ENCODE assay signal across 15 cellular contexts in the genomic region with DNA sequence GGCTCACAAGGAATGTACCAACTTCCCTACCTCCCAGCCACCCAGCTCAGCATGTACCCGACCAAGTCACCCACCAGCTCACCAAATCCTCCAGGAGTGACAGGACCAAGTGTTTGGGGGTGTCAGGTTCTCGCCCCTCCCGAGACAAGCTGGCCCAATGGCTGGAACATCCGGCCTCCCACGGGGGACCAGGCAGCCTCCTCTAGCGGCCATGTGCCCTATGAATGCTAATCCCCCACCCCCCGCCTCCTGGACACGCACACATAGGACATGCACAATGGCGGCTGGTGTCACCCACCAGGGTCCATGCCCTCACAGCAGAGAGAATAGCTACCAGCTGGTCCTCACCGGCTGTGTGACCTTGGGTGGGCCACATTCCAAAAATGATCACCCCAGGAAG.
A peak's percentile ranks its signal among the peaks of the same experiment; 100 is the strongest.
DNase-seq lines count a peak whose midpoint lies in the region; ATAC-seq and TF ChIP-seq lines count a peak whose summit lies in the region.
"Had no signal": no experiment of that assay in that cellular context is flagged by ENCODE, and none has a peak within 500 bp of the region (broad histone marks: within the 10 kb centered on the region; RNA-seq: fewer than 3 reads in every experiment).

No MANE protein-coding gene starts in this region.

- H3K27me3 Mint-ChIP-seq in chondrocyte (ENCODE audit: low read depth): no peaks in the 10 kb centered on the region
- peaks cover 10 to 31% of the 10 kb centered on the region in 2 donors for H3K27me3 Mint-ChIP-seq in effector memory CD8-positive, alpha-beta T cell

- H3K9ac ChIP-seq in skeletal muscle tissue (ENCODE audit: low read depth in 1 of 3, low read length in 3 of 3): peak overlapping the region; percentile 2 to 79 (median 76)

- H3K27ac Mint-ChIP-seq in chondrocyte (ENCODE audit: unreplicated experiment): no peak overlapping the region
- H3K27ac Mint-ChIP-seq in effector memory CD8-positive, alpha-beta T cell: no peak overlapping the region
- H3K27ac Mint-ChIP-seq: CD14-positive monocyte; CD8-positive, alpha-beta memory T cell; HFFc6 had no signal

- peak; percentile 3 for ATAC-seq in Right ventricle myocardium superior (ENCODE audit: poor library complexity)
- ATAC-seq in effector memory CD8-positive, alpha-beta T cell (replicated peaks): no peak

- H3K4me1 ChIP-seq in osteoblast (ENCODE audit: insufficient read depth, low read length) (no peaks in the 10 kb centered on the region), skeletal muscle tissue (ENCODE audit: control insufficient read depth in 3 of 3, insufficient read depth in 3 of 3, low read length in 3 of 3) (peaks cover 34 to 45% (median 37%) of the 10 kb centered on the region in 3 donors)

- H3K36me3 ChIP-seq in osteoblast (ENCODE audit: insufficient read depth, low read length) (no peaks in the 10 kb centered on the region), skeletal muscle tissue (ENCODE audit: control insufficient read depth in 3 of 3, insufficient read depth in 3 of 3, low read length in 3 of 3) (no peaks in the 10 kb centered on the region)

- peaks cover 1% of the 10 kb centered on the region for H3K36me3 Mint-ChIP-seq in chondrocyte (ENCODE audit: low read depth)
- H3K36me3 Mint-ChIP-seq in effector memory CD8-positive, alpha-beta T cell (ENCODE audit: insufficient read depth): no peaks in the 10 kb centered on the region
- H3K36me3 Mint-ChIP-seq: CD14-positive monocyte; CD8-positive, alpha-beta memory T cell had no signal

- H3K27ac ChIP-seq in osteoblast (ENCODE audit: low read depth, low read length) (no peak overlapping the region), skeletal muscle tissue (ENCODE audit: low read depth, low read length) (peak overlapping the region; percentile 99)
- H3K27ac ChIP-seq: 22Rv1 had no signal

- H3K4me2 ChIP-seq in osteoblast (ENCODE audit: insufficient read depth, low read length): no peak overlapping the region

- H3K4me3 ChIP-seq in osteoblast (ENCODE audit: insufficient read depth, low read length) (no peak overlapping the region), skeletal muscle tissue (ENCODE audit: low read length in 3 of 3) (peak overlapping the region in 1 of 3 donors; percentile 3)

- intact Hi-C loops in Right ventricle myocardium superior (cut with DNase I) (no loop called here), cardiac septum (cut with DNase I) (loop anchor here (10.0 kb wide), 1 partner anchor 916 kb away; no protein-coding TSS in a partner anchor)

- no peak overlapping the region for H2AFZ ChIP-seq in osteoblast (ENCODE audit: low read length)

- TF ChIP-seq CTCF in chondrocyte (IDR thresholded peaks at IDR 0.05) (no peak), osteoblast (IDR thresholded peaks at IDR 0.05; ENCODE audit: extremely low read depth, low read depth, low read length) (no peak)

- H3K9me3 Mint-ChIP-seq in chondrocyte (ENCODE audit: low read depth): no peaks in the 10 kb centered on the region
- peaks cover 3 to 6% of the 10 kb centered on the region in 2 donors for H3K9me3 Mint-ChIP-seq in effector memory CD8-positive, alpha-beta T cell
- H3K9me3 Mint-ChIP-seq: CD14-positive monocyte, HFFc6 had no signal

- H3K9me3 ChIP-seq in osteoblast (ENCODE audit: low read depth, low read length): no peaks in the 10 kb centered on the region
- no peaks in the 10 kb centered on the region for H3K9me3 ChIP-seq in skeletal muscle tissue (ENCODE audit: control insufficient read depth in 3 of 3, low read length in 3 of 3)

- H3K27me3 ChIP-seq in osteoblast (ENCODE audit: insufficient read depth, low read length) (no peaks in the 10 kb centered on the region), skeletal muscle tissue (ENCODE audit: control insufficient read depth in 3 of 3, insufficient read depth in 3 of 3, low read length in 3 of 3) (no peaks in the 10 kb centered on the region)

- H3K4me1 Mint-ChIP-seq in chondrocyte (ENCODE audit: low read depth): peaks cover 26% of the 10 kb centered on the region
- H3K4me1 Mint-ChIP-seq in effector memory CD8-positive, alpha-beta T cell (ENCODE audit: low read depth in 2 of 2): no peaks in the 10 kb centered on the region
- H3K4me1 Mint-ChIP-seq: CD14-positive monocyte; CD8-positive, alpha-beta memory T cell had no signal

- DNase-seq in Right ventricle myocardium superior: no peak
- DNase-seq in cardiac septum (ENCODE audit: low spot score): no peak
- DNase-seq in chondrocyte (ENCODE audit: low spot score): peak; percentile 68
- DNase-seq in osteoblast (ENCODE audit: insufficient read length, low spot score, missing footprints): peak; percentile 27
- DNase-seq in effector memory CD8-positive, alpha-beta T cell: no peak
- no peak for DNase-seq in T-helper 2 cell
- DNase-seq in ureter (ENCODE audit: low spot score): no peak
- DNase-seq: CD8-positive, alpha-beta memory T cell; DMS53; GF-D8; HCEC 1CT; HFFc6 had no signal

- no peak overlapping the region for H3K4me3 Mint-ChIP-seq in chondrocyte (ENCODE audit: unreplicated experiment)
- H3K4me3 Mint-ChIP-seq in effector memory CD8-positive, alpha-beta T cell: no peak overlapping the region
- H3K4me3 Mint-ChIP-seq: CD14-positive monocyte; CD8-positive, alpha-beta memory T cell; HFFc6 had no signal

- H3K79me2 ChIP-seq in osteoblast (ENCODE audit: insufficient read depth, low read length): no peaks in the 10 kb centered on the region

- H4K20me1 ChIP-seq in osteoblast (ENCODE audit: insufficient read depth, low read length): no peaks in the 10 kb centered on the region

Comparison
In these comparisons a context has a peak if more than half of its experiments do, and no peak if none do; other contexts are left out.
1. DNase-seq: peak in chondrocyte (single experiment) and osteoblast (single experiment); none in Right ventricle myocardium superior (single experiment), cardiac septum (single experiment), effector memory CD8-positive, alpha-beta T cell (0 of 3), T-helper 2 cell (0 of 5) and ureter (single experiment).